8 cellular contexts compared by ENCODE assay signal in genomic region chr12:6632026-6632978, GRCh38. TPM values are rescaled to one million over a fixed set of nuclear protein-coding genes. Genes with fewer than 3 reads are reported as not detected.
A peak's percentile ranks its signal among the peaks of the same experiment; 100 is the strongest.
DNase-seq lines count a peak whose midpoint lies in the region; ATAC-seq and TF ChIP-seq lines count a peak whose summit lies in the region.

No MANE protein-coding gene starts in this region.

- H3K4me1 ChIP-seq in thyroid gland = peaks cover 0 to 32% of the 10 kb centered on the region in 2 donors

- POLR2A ChIA-PET in HEK293T (lab: Yijun Ruan, JAX) = interaction anchor here (0.6 to 0.8 kb wide), 2 partner anchors 74 to 98 kb away, joined by 3 to 4 read pairs; no protein-coding TSS in a partner anchor

- H3K36me3 ChIP-seq in thyroid gland = no peaks in the 10 kb centered on the region

- CTCF ChIA-PET in HEK293T (lab: Yijun Ruan, JAX) = interaction anchor here (1.3 to 1.4 kb wide), 2 partner anchors 11 to 52 kb away, joined by 3 to 4 read pairs; no protein-coding TSS in a partner anchor

- no peaks in the 10 kb centered on the region for H3K9me3 ChIP-seq in thyroid gland

- 64 to 65% methylated on average over 21 of the region's 21 CpGs for WGBS in thyroid gland, 2 donors

- H3K27ac ChIP-seq in thyroid gland = peak overlapping the region; percentile 33 to 59 (median 52)

- intact Hi-C loops in thyroid gland (cut with DNase I) = no loop called here

- peak; percentile 62 for ATAC-seq in GM21529 (IDR thresholded peaks at IDR 0.05; ENCODE audit: unreplicated experiment)

- no peak overlapping the region for H3K4me3 ChIP-seq in thyroid gland (replicated peaks in 1 of 3)

- no peaks in the 10 kb centered on the region for H3K27me3 ChIP-seq in thyroid gland

- in situ Hi-C loops in GM13977 (cut with MboI; ENCODE audit: low pct_unique_long_range_greater_than_20kb, low sequenced_read_pairs, unreplicated experiment) = no loop called here

- peak; percentile 74 for DNase-seq in GM13977 (ENCODE audit: low spot score)
- DNase-seq in NCI-H1694 treated with DMSO at 0.1 percent for 48 hours (lab: John Stamatoyannopoulos, UW) = peak; percentile 63
- peak; percentile 38 for DNase-seq in activated T-cell treated with anti-CD3 and anti-CD28 coated beads for 4 hours
- DNase-seq in kidney tubule cell (ENCODE audit: low spot score) = peak; percentile 15
- DNase-seq in thyroid gland = peak; percentile 37 to 43
- no peak for DNase-seq in NCI-H2196 treated with DMSO at 0.1 percent for 48 hours (lab: John Stamatoyannopoulos, UW; ENCODE audit: unreplicated experiment)
- no peak for DNase-seq in HEK293T (ENCODE audit: extremely low spot score)

- TF ChIP-seq CTCF in GM13977 (IDR thresholded peaks at IDR 0.05; ENCODE audit: extremely low read depth, insufficient read depth, missing control alignments) (no peak), thyroid gland (IDR thresholded peaks at IDR 0.05) (no peak)

- TF ChIP-seq POLR2A in thyroid gland (IDR thresholded peaks at IDR 0.05) = no peak

TF ChIP-seq in HEK293T, 16 proteins besides CTCF, POLR2A, EP300 and RAD21:
- TF ChIP-seq LEF1 (IDR thresholded peaks at IDR 0.05; ENCODE audit: borderline replicate concordance) = no peak
- no peak for TF ChIP-seq SUZ12 (IDR thresholded peaks at IDR 0.05)
- TF ChIP-seq TARDBP (IDR thresholded peaks at IDR 0.05) = no peak
- TF ChIP-seq ELF4 (IDR thresholded peaks at IDR 0.05) = no peak
- TF ChIP-seq ZNF384 (IDR thresholded peaks at IDR 0.05) = no peak
- no peak for TF ChIP-seq CTBP1 (IDR thresholded peaks at IDR 0.05; ENCODE audit: borderline replicate concordance)
- TF ChIP-seq SP1 (IDR thresholded peaks at IDR 0.05) = no peak
- TF ChIP-seq NFRKB (IDR thresholded peaks at IDR 0.05) = no peak

RNA-seq across cellular contexts. Expression of gene LPAR5, which starts 3.5 kb away (rescaled TPM):
- 1 to 10 TPM in 3 of 4 donors, under 1 TPM in 1; 0.78 to 8.1 (median 3.5) TPM for total RNA-seq in thyroid gland

RNA-seq across cellular contexts. Expression of gene ACRBP, which starts 14.9 kb away (rescaled TPM):
- total RNA-seq in thyroid gland = 10 to 100 TPM in 2 of 4 donors, 1 to 10 TPM in 2; 8.9 to 11.4 (median 10.4) TPM

RNA-seq across cellular contexts. Expression of gene CHD4, which starts 25.1 kb away (rescaled TPM):
- 100 to 1,000 TPM; 152 to 337 (median 263) TPM for total RNA-seq in thyroid gland

RNA-seq across cellular contexts. Expression of gene ING4, which starts 30.6 kb away (rescaled TPM):
- total RNA-seq in thyroid gland = 10 to 100 TPM; 52.7 to 85.1 (median 67.2) TPM

RNA-seq across cellular contexts. Expression of gene ZNF384, which starts 56.9 kb away (rescaled TPM):
- total RNA-seq in thyroid gland = 10 to 100 TPM; 41.9 to 72.8 (median 53.1) TPM

Comparison
In these comparisons a context has a peak if more than half of its experiments do, and no peak if none do; other contexts are left out.
1. DNase-seq: peak in GM13977 (single experiment), NCI-H1694 treated with DMSO at 0.1 percent for 48 hours (single experiment), activated T-cell treated with anti-CD3 and anti-CD28 coated beads for 4 hours (single experiment), kidney tubule cell (single experiment) and thyroid gland (2 of 2); none in NCI-H2196 treated with DMSO at 0.1 percent for 48 hours (single experiment) and HEK293T (single experiment).